23 cellular contexts compared by ENCODE assay signal in the genomic region with DNA sequence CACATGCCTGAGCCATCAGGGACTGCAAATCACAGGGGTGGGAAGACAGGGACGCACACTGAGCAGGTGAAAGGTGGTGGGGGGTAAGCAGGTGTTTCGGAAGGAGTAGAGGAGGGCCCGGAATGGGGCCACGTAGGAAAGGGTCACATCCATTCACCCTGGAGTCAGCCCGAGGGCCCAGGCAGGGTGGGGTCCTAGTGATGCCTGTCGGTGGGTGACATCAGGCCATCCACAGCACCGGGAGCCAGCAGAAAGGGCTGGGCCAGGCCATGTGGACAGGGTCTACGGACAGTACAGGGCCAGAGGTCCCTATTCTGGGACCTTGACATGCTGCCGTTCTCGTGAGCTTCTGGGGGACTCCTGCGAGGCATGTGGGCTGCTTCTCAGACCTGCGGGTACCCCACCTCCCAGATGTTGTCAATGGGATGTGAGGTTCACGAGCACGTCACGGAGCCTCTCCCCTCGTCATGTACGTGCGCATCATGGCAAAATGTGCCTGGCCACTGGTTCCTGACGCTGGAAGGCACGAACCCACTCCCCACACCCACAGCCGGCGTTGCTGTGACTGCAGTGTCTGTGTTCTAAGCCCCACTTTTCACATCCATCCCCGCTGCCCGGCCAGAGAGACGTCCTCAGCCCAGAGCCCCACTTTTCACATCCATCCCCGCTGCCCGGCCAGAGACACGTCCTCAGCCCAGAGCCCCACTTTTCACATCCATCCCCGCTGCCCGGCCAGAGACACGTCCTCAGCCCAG.
DNase-seq lines count a peak whose midpoint lies in the region; ATAC-seq, FAIRE-seq and TF ChIP-seq lines count a peak whose summit lies in the region.
"Had no signal": no experiment of that assay in that cellular context is flagged by ENCODE, and none has a peak within 500 bp of the region (broad histone marks: within the 10 kb centered on the region; RNA-seq: fewer than 3 reads in every experiment).

No MANE protein-coding gene starts in this region.

- dilution Hi-C loops in IMR-90 (cut with HindIII; ENCODE audit: low sequenced_read_pairs, unreplicated experiment): no loop called here

- no peak overlapping the region for H3K4me3 Mint-ChIP-seq in stimulated activated memory B cell treated with anti-CD40 and anti-IgM and Interleukin-4, amounts not matched to agents 10 μg/mL and 1 μg/mL and 100 μg/mL, for 72 hours
- H3K4me3 Mint-ChIP-seq: B cell had no signal

- TF ChIP-seq CTCF in IMR-90 (conservative IDR thresholded peaks at IDR 0.05; ENCODE audit: low read depth, low read length): no peak

- H3K36me3 Mint-ChIP-seq in stimulated activated memory B cell treated with anti-CD40 and anti-IgM and Interleukin-4, amounts not matched to agents 10 μg/mL and 1 μg/mL and 100 μg/mL, for 72 hours: no peaks in the 10 kb centered on the region

- H3K27ac ChIP-seq in BLaER1: no peak overlapping the region
- no peak overlapping the region for H3K27ac ChIP-seq in IMR-90 (ENCODE audit: insufficient read depth, low read length)
- no peak overlapping the region for H3K27ac ChIP-seq in mesenchymal stem cell (ENCODE audit: low read length, poor library complexity, severe bottlenecking)
- H3K27ac ChIP-seq in trophoblast cell (ENCODE audit: low read depth, low read length): peak overlapping the region; percentile 24
- H3K27ac ChIP-seq: RWPE1, SK-N-MC had no signal

- H3K4me1 ChIP-seq in BLaER1 (peaks cover 58% of the 10 kb centered on the region), IMR-90 (ENCODE audit: control insufficient read depth, insufficient read depth, low read length) (peaks cover 22% of the 10 kb centered on the region), mesenchymal stem cell (ENCODE audit: control insufficient read depth, insufficient read depth, low read depth, low read length) (peaks cover 14% of the 10 kb centered on the region), trophoblast cell (ENCODE audit: control insufficient read depth in 1 of 2, insufficient read depth in 2 of 2, low read length in 2 of 2) (peaks cover 27% of the 10 kb centered on the region in 2 experiments)

- H3K56ac ChIP-seq in IMR-90 (ENCODE audit: extremely low read depth, insufficient read depth, low read length): no peak overlapping the region

- WGBS in IMR-90 (ENCODE audit: extremely low coverage in 2 of 2, insufficient read length in 1 of 2), 2 experiments: 73% methylated on average over 2 of the region's 31 CpGs; no CpG with 5 or more reads in 1 of the 2 experiments
- 95% methylated on average over 23 of the region's 31 CpGs for WGBS in mesenchymal stem cell
- no CpG with 5 or more reads among the region's 31 CpGs for WGBS in trophoblast cell (ENCODE audit: extremely low coverage, insufficient coverage, insufficient read length)

- H2BK20ac ChIP-seq in IMR-90 (ENCODE audit: low read depth, low read length): no peak overlapping the region

- H3K9ac ChIP-seq in BLaER1 (no peak overlapping the region), IMR-90 (ENCODE audit: low read depth, low read length) (no peak overlapping the region), mesenchymal stem cell (ENCODE audit: low read length) (no peak overlapping the region), trophoblast cell (ENCODE audit: low read length) (no peak overlapping the region)

- H3K18ac ChIP-seq in IMR-90 (ENCODE audit: low read depth, low read length) (no peak overlapping the region), mesenchymal stem cell (ENCODE audit: low read depth in 1 of 2, low read length in 2 of 2) (no peak overlapping the region), trophoblast cell (ENCODE audit: low read length) (no peak overlapping the region)

- no peak for DNase-seq in IMR-90
- DNase-seq in mesenchymal stem cell: no peak
- no peak for DNase-seq in trophoblast cell
- DNase-seq in epidermal melanocyte (ENCODE audit: insufficient read length, low spot score): no peak
- DNase-seq in frontal cortex (ENCODE audit: low spot score in 2 of 2): no peak
- DNase-seq: DMS153, DND-41, H7, Karpas-422, NCI-H1092 treated with DMSO at 0.1 percent for 48 hours, NCI-H1436, NCI-H187, NCI-H2081 treated with DMSO at 0.1 percent for 48 hours, NCI-H2171, NCI-H510A, SIG-M5 had no signal

- H3K4me3 ChIP-seq in BLaER1 (no peak overlapping the region), IMR-90 (ENCODE audit: insufficient read depth, low read depth, low read length) (no peak overlapping the region), mesenchymal stem cell (ENCODE audit: insufficient read depth in 1 of 2, low read depth in 1 of 2, low read length in 2 of 2) (no peak overlapping the region), trophoblast cell (ENCODE audit: low read depth, low read length) (peak overlapping the region; percentile 25)
- H3K4me3 ChIP-seq: SK-N-MC had no signal

- intact Hi-C loops in IMR-90 (cut with micrococcal nuclease): loop anchor here (10.0 kb wide), 1 partner anchor 258 kb away; no protein-coding TSS in a partner anchor

- H2AFZ ChIP-seq in IMR-90 (replicated peaks; ENCODE audit: low read length, poor library complexity): no peak overlapping the region
- no peak overlapping the region for H2AFZ ChIP-seq in mesenchymal stem cell (ENCODE audit: low read depth, low read length)
- H2AFZ ChIP-seq in trophoblast cell (ENCODE audit: insufficient read depth, low read length, poor library complexity): no peak overlapping the region

- H2AK5ac ChIP-seq in IMR-90 (ENCODE audit: low read depth, low read length) (0 out of 2 replicates have a peak overlapping the region, but pooled peaks have one; percentile 38), mesenchymal stem cell (ENCODE audit: low read length, severe bottlenecking) (no peak overlapping the region), trophoblast cell (ENCODE audit: low read length) (peak overlapping the region; percentile 40)

- H2BK12ac ChIP-seq in mesenchymal stem cell (ENCODE audit: low read length in 2 of 2) (no peak overlapping the region), trophoblast cell (ENCODE audit: low read length) (peak overlapping the region; percentile 67)

- no peak for TF ChIP-seq POLR2A in IMR-90 (IDR thresholded peaks at IDR 0.05; ENCODE audit: low read depth, low read length)

- no TSS peak for BruUV-seq in IMR-90 (replicated peaks; lab: Mats Ljungman, UMichigan)

- peaks cover 0 to 9% of the 10 kb centered on the region in 2 experiments; a peak in 2 of 4 replicates for H3K79me1 ChIP-seq in IMR-90 (ENCODE audit: low read depth in 1 of 2, low read length in 2 of 2)
- no peaks in the 10 kb centered on the region for H3K79me1 ChIP-seq in mesenchymal stem cell (replicated peaks; ENCODE audit: low read length, poor library complexity, severe bottlenecking)
- H3K79me1 ChIP-seq in trophoblast cell (ENCODE audit: low read length): peaks cover 34% of the 10 kb centered on the region

- peaks cover 8% of the 10 kb centered on the region for H3K9me3 Mint-ChIP-seq in stimulated activated memory B cell treated with anti-CD40 and anti-IgM and Interleukin-4, amounts not matched to agents 10 μg/mL and 1 μg/mL and 100 μg/mL, for 72 hours

- H3K14ac ChIP-seq in IMR-90 (replicated peaks; ENCODE audit: low read depth, low read length) (no peak overlapping the region), mesenchymal stem cell (ENCODE audit: low read length in 2 of 2) (no peak overlapping the region), trophoblast cell (ENCODE audit: low read length) (peak overlapping the region; percentile 38)

- H3K79me2 ChIP-seq in trophoblast cell (ENCODE audit: control insufficient read depth, insufficient read depth, low read length, poor library complexity): no peaks in the 10 kb centered on the region

- no peak overlapping the region for H4K12ac ChIP-seq in trophoblast cell (ENCODE audit: low read depth, low read length)

- no peak for ATAC-seq in IMR-90 (ENCODE audit: low read depth)
- ATAC-seq in stimulated activated memory B cell treated with anti-CD40 and anti-IgM and Interleukin-4, amounts not matched to agents 10 μg/mL and 1 μg/mL and 100 μg/mL, for 72 hours: no peak
- ATAC-seq: Panc1 had no signal

- H4K5ac ChIP-seq in IMR-90 (ENCODE audit: low read depth, low read length): no peak overlapping the region

- H3K4me2 ChIP-seq in BLaER1 (peak overlapping the region; percentile 82), IMR-90 (ENCODE audit: low read depth, low read length) (no peak overlapping the region), mesenchymal stem cell (ENCODE audit: low read length, poor library complexity, severe bottlenecking) (no peak overlapping the region), trophoblast cell (ENCODE audit: low read length) (no peak overlapping the region)

- peaks cover 40% of the 10 kb centered on the region for H3K27me3 Mint-ChIP-seq in stimulated activated memory B cell treated with anti-CD40 and anti-IgM and Interleukin-4, amounts not matched to agents 10 μg/mL and 1 μg/mL and 100 μg/mL, for 72 hours

- no peak overlapping the region for H3K27ac Mint-ChIP-seq in stimulated activated memory B cell treated with anti-CD40 and anti-IgM and Interleukin-4, amounts not matched to agents 10 μg/mL and 1 μg/mL and 100 μg/mL, for 72 hours
- H3K27ac Mint-ChIP-seq: B cell had no signal

- FAIRE-seq in frontal cortex (lab: Jason Lieb, UNC): no peak
- FAIRE-seq: GM18507 had no signal

- H4K20me1 ChIP-seq in BLaER1 (no peaks in the 10 kb centered on the region), IMR-90 (ENCODE audit: insufficient read depth, low read length) (peaks cover 8% of the 10 kb centered on the region)

- H4K8ac ChIP-seq in IMR-90 (ENCODE audit: low read depth in 2 of 2, low read length in 2 of 2) (no peak overlapping the region), mesenchymal stem cell (ENCODE audit: low read length) (no peak overlapping the region), trophoblast cell (ENCODE audit: low read depth, low read length) (peak overlapping the region; percentile 26)

- H3K4ac ChIP-seq in IMR-90 (ENCODE audit: low read depth, low read length): peak overlapping the region; percentile 24; the same call in 1 of the 2 replicates
- H3K4ac ChIP-seq in mesenchymal stem cell (ENCODE audit: low read depth in 1 of 2, low read length in 2 of 2): no peak overlapping the region
- H3K4ac ChIP-seq in trophoblast cell (ENCODE audit: low read depth, low read length): peak overlapping the region; percentile 19

- no peak overlapping the region for H2AK9ac ChIP-seq in IMR-90 (replicated peaks; ENCODE audit: low read depth, low read length, poor library complexity)

- H3K36me3 ChIP-seq in BLaER1 (peaks cover 8% of the 10 kb centered on the region; the same call in 1 of the 2 replicates), IMR-90 (ENCODE audit: control insufficient read depth, insufficient read depth, low read length) (peaks cover 59% of the 10 kb centered on the region; the same call in 1 of the 2 replicates), mesenchymal stem cell (ENCODE audit: control insufficient read depth in 1 of 2, insufficient read depth in 2 of 2, low read depth in 1 of 2, low read length in 2 of 2) (peaks cover 65 to 76% of the 10 kb centered on the region in 2 experiments), trophoblast cell (ENCODE audit: control insufficient read depth in 1 of 2, insufficient read depth in 2 of 2, low read length in 2 of 2) (peaks cover 41 to 46% of the 10 kb centered on the region in 2 experiments)

- TF ChIP-seq RAD21 in IMR-90 (IDR thresholded peaks at IDR 0.05; ENCODE audit: low read length): no peak

- H4K91ac ChIP-seq in IMR-90 (ENCODE audit: insufficient read depth, low read depth, low read length): no peak overlapping the region
- no peak overlapping the region for H4K91ac ChIP-seq in mesenchymal stem cell (ENCODE audit: low read length)
- peak overlapping the region; percentile 75 for H4K91ac ChIP-seq in trophoblast cell (ENCODE audit: low read depth, low read length)

- H3K27me3 ChIP-seq in BLaER1: no peaks in the 10 kb centered on the region
- H3K27me3 ChIP-seq in IMR-90 (ENCODE audit: control insufficient read depth, insufficient read depth, low read length): no peaks in the 10 kb centered on the region
- no peaks in the 10 kb centered on the region for H3K27me3 ChIP-seq in mesenchymal stem cell (ENCODE audit: control insufficient read depth in 1 of 2, insufficient read depth in 1 of 2, low read length in 2 of 2)
- no peaks in the 10 kb centered on the region for H3K27me3 ChIP-seq in trophoblast cell (ENCODE audit: insufficient read depth, low read length)

- H2BK120ac ChIP-seq in IMR-90 (ENCODE audit: low read depth, low read length) (no peak overlapping the region), mesenchymal stem cell (ENCODE audit: low read depth, low read length) (no peak overlapping the region), trophoblast cell (ENCODE audit: insufficient read depth, low read length, poor library complexity) (peak overlapping the region; percentile 16)

- H3K9me3 ChIP-seq in BLaER1 (no peaks in the 10 kb centered on the region), IMR-90 (ENCODE audit: control insufficient read depth, insufficient read depth, low read length) (no peaks in the 10 kb centered on the region), mesenchymal stem cell (ENCODE audit: control insufficient read depth, low read length) (no peaks in the 10 kb centered on the region), trophoblast cell (ENCODE audit: insufficient read depth, low read depth, low read length) (no peaks in the 10 kb centered on the region)

- peaks cover 12% of the 10 kb centered on the region for H3K4me1 Mint-ChIP-seq in stimulated activated memory B cell treated with anti-CD40 and anti-IgM and Interleukin-4, amounts not matched to agents 10 μg/mL and 1 μg/mL and 100 μg/mL, for 72 hours

- CTCF ChIA-PET in IMR-90 (lab: Yijun Ruan, JAX): interaction anchor here (1.0 kb wide), 1 partner anchor 9 kb away, joined by 4 read pairs; no protein-coding TSS in a partner anchor

- H2BK15ac ChIP-seq in IMR-90 (ENCODE audit: low read depth, low read length): no peak overlapping the region
- peak overlapping the region; percentile 12 for H2BK15ac ChIP-seq in mesenchymal stem cell (ENCODE audit: low read depth, poor library complexity, severe bottlenecking)

- H2BK5ac ChIP-seq in IMR-90 (ENCODE audit: low read depth, low read length, poor library complexity, severe bottlenecking): no peak overlapping the region
- no peak overlapping the region for H2BK5ac ChIP-seq in mesenchymal stem cell (ENCODE audit: low read depth, low read length, poor library complexity, severe bottlenecking)
- H2BK5ac ChIP-seq in trophoblast cell (ENCODE audit: low read depth, low read length, poor library complexity): no peak overlapping the region

- peaks cover 13% of the 10 kb centered on the region for H3K9me1 ChIP-seq in IMR-90 (ENCODE audit: insufficient read depth, low read length)

- H3K23ac ChIP-seq in IMR-90 (ENCODE audit: low read depth, low read length) (no peak overlapping the region), mesenchymal stem cell (ENCODE audit: low read length in 2 of 2) (no peak overlapping the region), trophoblast cell (ENCODE audit: low read length) (no peak overlapping the region)

- POLR2A ChIA-PET in IMR-90 (lab: Charles Lee; ENCODE audit: unreplicated experiment): no interaction called here

- in situ Hi-C loops in IMR-90 (cut with MboI; ENCODE audit: low sequenced_read_pairs): no loop called here

Comparison
In these comparisons a context has a peak if more than half of its experiments do, and no peak if none do; other contexts are left out.
1. H3K4ac ChIP-seq: peak in IMR-90 (single experiment) and trophoblast cell (single experiment); none in mesenchymal stem cell (0 of 2).